ENCODE assay signal across 8 cellular contexts in genomic region chr10:46786518-46787320, GRCh38.
DNase-seq lines count a peak whose midpoint lies in the region; ATAC-seq lines count a peak whose summit lies in the region.
"Not testable (repeated sequence)": the region's sequence is repeated elsewhere in the genome, so short reads cannot be mapped to it uniquely, and the experiment has no call there.

No MANE protein-coding gene starts in this region.

- not testable (repeated sequence) for H4K8ac ChIP-seq in mesendoderm (ENCODE audit: low read depth, low read length)

- not testable (repeated sequence) for H3K9me3 Mint-ChIP-seq in CD4-positive, alpha-beta memory T cell

- H3K18ac ChIP-seq in mesendoderm (ENCODE audit: low read length), result not testable (repeated sequence)

- H3K9me3 ChIP-seq in CD4-positive, alpha-beta memory T cell (ENCODE audit: control insufficient read depth in 1 of 2, low read length in 2 of 2), result not testable (repeated sequence)

- not testable (repeated sequence) for H3K27me3 Mint-ChIP-seq in CD4-positive, alpha-beta memory T cell

- CTCF ChIA-PET in CD4-positive, alpha-beta memory T cell (lab: Charles Lee; ENCODE audit: partially characterized antibody), result not testable (repeated sequence)

- peak overlapping the region; percentile 85 for H3K56ac ChIP-seq in mesendoderm (ENCODE audit: low read length)

- not testable (repeated sequence) for H3K27me3 ChIP-seq in CD4-positive, alpha-beta memory T cell (ENCODE audit: insufficient read depth, low read length); mesendoderm (ENCODE audit: insufficient read depth, low read length, poor library complexity)

- H3K9ac ChIP-seq in mesendoderm (ENCODE audit: low read length), result peak overlapping the region; percentile 85

- H3K36me3 ChIP-seq in CD4-positive, alpha-beta memory T cell (ENCODE audit: insufficient read depth, low read length); mesendoderm (ENCODE audit: control insufficient read depth, insufficient read depth, low read length): not testable (repeated sequence)

- peak overlapping the region; percentile 61 to 97 (median 83) for H3K27ac Mint-ChIP-seq in CD4-positive, alpha-beta memory T cell

- peak overlapping the region; percentile 86 to 99 (median 93) for H3K4me3 Mint-ChIP-seq in CD4-positive, alpha-beta memory T cell

- peak overlapping the region; percentile 92 for H3K4me2 ChIP-seq in mesendoderm (ENCODE audit: low read length)

- DNase-seq in CD4-positive, alpha-beta memory T cell, result peak; percentile 28 to 62 (median 36)
- DNase-seq in HS-5 (ENCODE audit: low read depth) (peak; percentile 35), NOMO-1 treated with dmso at 0.1 percent for 144 hours (lab: John Stamatoyannopoulos, UW; ENCODE audit: unreplicated experiment) (peak; percentile 72), activated T-cell treated with anti-CD3 and anti-CD28 coated beads for 24 hours (ENCODE audit: low read depth) (peak; percentile 50), mesendoderm (peak; percentile 94)
- not testable (repeated sequence) for DNase-seq in epithelial cell of prostate (ENCODE audit: low read depth, low spot score)
- DNase-seq in stimulated activated CD4-positive, alpha-beta T cell treated with anti-CD3 and anti-CD28 coated beads, Interleukin-4, amount 100 ng/mL, for 48 hours (ENCODE audit: low read depth in 2 of 2), result peak; percentile 53 to 73

- H3K27ac ChIP-seq in CD4-positive, alpha-beta memory T cell (ENCODE audit: low read depth, low read length), result peak overlapping the region; percentile 21
- peak overlapping the region; percentile 46 for H3K27ac ChIP-seq in epithelial cell of prostate
- peak overlapping the region; percentile 29 for H3K27ac ChIP-seq in mesendoderm (ENCODE audit: low read depth, low read length)

- not testable (repeated sequence) for H2BK120ac ChIP-seq in mesendoderm (ENCODE audit: low read depth, low read length)

- POLR2A ChIA-PET in CD4-positive, alpha-beta memory T cell (lab: Charles Lee; ENCODE audit: partially characterized antibody), result not testable (repeated sequence)

- H3K36me3 Mint-ChIP-seq in CD4-positive, alpha-beta memory T cell, result not testable (repeated sequence)

- H3K23ac ChIP-seq in mesendoderm (ENCODE audit: low read length), result not testable (repeated sequence)

- H4K5ac ChIP-seq in mesendoderm (ENCODE audit: low read length), result not testable (repeated sequence)

- peak overlapping the region; percentile 28 to 57 for H3K4me3 ChIP-seq in CD4-positive, alpha-beta memory T cell (ENCODE audit: low read length in 2 of 2)
- peak overlapping the region; percentile 59 for H3K4me3 ChIP-seq in mesendoderm (ENCODE audit: low read length)

- H2AK5ac ChIP-seq in mesendoderm (ENCODE audit: low read length), result not testable (repeated sequence)

- intact Hi-C loops in CD4-positive, alpha-beta memory T cell (cut with micrococcal nuclease), result not testable (repeated sequence)

- H2BK5ac ChIP-seq in mesendoderm (ENCODE audit: low read length), result not testable (repeated sequence)

- no CpG with 5 or more reads among the region's 62 CpGs for WGBS in mesendoderm (ENCODE audit: extremely low coverage, insufficient coverage, low lambda C conversion rate)

- ATAC-seq in GM19468 (IDR thresholded peaks at IDR 0.05; ENCODE audit: extremely low read depth, unreplicated experiment), result peak; percentile 29

- H3K4me1 Mint-ChIP-seq in CD4-positive, alpha-beta memory T cell, result not testable (repeated sequence)

- H3K79me1 ChIP-seq in mesendoderm (ENCODE audit: low read length), result not testable (repeated sequence)

- H3K79me2 ChIP-seq in mesendoderm (ENCODE audit: control insufficient read depth, insufficient read depth, low read length), result not testable (repeated sequence)

- H3K4ac ChIP-seq in mesendoderm (ENCODE audit: low read depth, low read length), result not testable (repeated sequence)

- H2BK15ac ChIP-seq in mesendoderm (replicated peaks; ENCODE audit: low read depth), result not testable (repeated sequence)

- not testable (repeated sequence) for H3K4me1 ChIP-seq in CD4-positive, alpha-beta memory T cell (ENCODE audit: insufficient read depth, low read length); mesendoderm (ENCODE audit: control insufficient read depth, low read depth, low read length)
